21 cellular contexts compared by ENCODE assay signal in the genomic region with DNA sequence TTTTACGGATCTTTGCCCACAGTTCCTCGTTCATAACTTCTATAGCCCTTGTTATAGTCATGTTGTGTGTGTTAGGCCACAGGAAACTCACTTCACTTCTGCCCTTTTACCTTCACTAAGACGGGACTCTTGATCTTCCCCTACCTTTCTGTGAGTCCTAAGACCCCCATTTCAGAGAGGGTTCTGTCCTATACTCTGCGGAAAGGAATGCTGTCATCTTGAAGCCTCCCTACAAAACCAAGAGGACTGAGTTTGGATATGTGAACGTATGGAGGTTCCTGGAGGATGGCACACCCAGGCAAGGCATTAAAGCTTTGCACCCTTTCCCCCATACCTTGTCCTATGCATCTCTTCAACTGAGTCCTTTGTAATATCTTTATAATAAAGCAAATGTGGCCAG. TPM values are rescaled to one million over a fixed set of nuclear protein-coding genes. Genes with fewer than 3 reads are reported as not detected.
DNase-seq lines count a peak whose midpoint lies in the region; ATAC-seq, FAIRE-seq and TF ChIP-seq lines count a peak whose summit lies in the region.
"Had no signal": no experiment of that assay in that cellular context is flagged by ENCODE, and none has a peak within 500 bp of the region (broad histone marks: within the 10 kb centered on the region; RNA-seq: fewer than 3 reads in every experiment).

No MANE protein-coding gene starts in this region.

- H3K4me3 Mint-ChIP-seq in activated CD4-positive, alpha-beta T cell treated with anti-CD3 and anti-CD28 coated beads, Interleukin-2, amount 10 ng/mL, durations not matched to agents 24 days and 14 days = no peak overlapping the region
- H3K4me3 Mint-ChIP-seq: GM23338 had no signal

- no peak for TF ChIP-seq POLR2A in HepG2 (IDR thresholded peaks at IDR 0.05; ENCODE audit: insufficient read depth in 1 of 2, low read depth in 2 of 2, low read length in 2 of 2)

- H3K27ac ChIP-seq in PC-3 (ENCODE audit: low read length) (no peak overlapping the region), HepG2 (ENCODE audit: extremely low read length, insufficient read depth, low read length) (no peak overlapping the region), skeletal muscle tissue (ENCODE audit: low read depth, low read length) (peak overlapping the region; percentile 36)
- H3K27ac ChIP-seq: hepatocyte, Peyer's patch, tibial nerve, VCaP had no signal

- no peak for DNase-seq in activated CD4-positive, alpha-beta T cell treated with anti-CD3 and anti-CD28 coated beads, Interleukin-2, amount 10 ng/mL, durations not matched to agents 24 days and 14 days
- no peak for DNase-seq in activated CD4-positive, alpha-beta T cell treated with anti-CD3 and anti-CD28 coated beads, Interleukin-2, amount 50 U/mL, for 4 hours
- DNase-seq in PC-3 = peak; percentile 25
- DNase-seq in HepG2 (ENCODE audit: low spot score) = no peak
- DNase-seq in HTR-8/SVneo (ENCODE audit: insufficient read length, low spot score) = no peak
- DNase-seq in cerebellar nuclear complex (lab: John Stamatoyannopoulos, UW) = no peak
- DNase-seq: activated naive CD4-positive, alpha-beta T cell treated with anti-CD3 and anti-CD28 coated beads, Interleukin-2, amount 50 U/mL, for 16 hours; NCI-H1048; NCI-H526 treated with DMSO at 0.1 percent for 48 hours; Peyer's patch; stimulated activated CD4-positive, alpha-beta T cell treated with anti-CD3 and anti-CD28 coated beads, Interleukin-4, amount 100 ng/mL, for 24 hours; stimulated activated CD8-positive, alpha-beta memory T cell treated with anti-CD3 and anti-CD28 coated beads, Interleukin-4, amount 100 ng/mL, for 48 hours had no signal

- TF ChIP-seq EP300 in HepG2 (IDR thresholded peaks at IDR 0.05; ENCODE audit: low read depth in 2 of 2, low read length in 2 of 2) (no peak), HepG2 (CRISPR knock-in tag; IDR thresholded peaks at IDR 0.05; ENCODE audit: borderline replicate concordance) (no peak)

- peaks cover 27% of the 10 kb centered on the region for H3K79me2 ChIP-seq in PC-3 (ENCODE audit: low read length)
- peaks cover 18% of the 10 kb centered on the region for H3K79me2 ChIP-seq in HepG2 (ENCODE audit: insufficient read depth, low read length)

- peaks cover 27% of the 10 kb centered on the region for H4K20me1 ChIP-seq in PC-3 (ENCODE audit: low read length)
- H4K20me1 ChIP-seq in HepG2 (ENCODE audit: insufficient read depth, low read length) = peaks cover 21% of the 10 kb centered on the region

- CTCF ChIA-PET in PC-3 (lab: Charles Lee) (no interaction called here), HepG2 (lab: Yijun Ruan, JAX; ENCODE audit: low intra/inter-chr PET ratio, low total read pairs) (no interaction called here)

- peak overlapping the region; percentile 13 for H3K27ac Mint-ChIP-seq in activated CD4-positive, alpha-beta T cell treated with anti-CD3 and anti-CD28 coated beads, Interleukin-2, amount 10 ng/mL, durations not matched to agents 24 days and 14 days
- H3K27ac Mint-ChIP-seq: GM23338 had no signal

- no peaks in the 10 kb centered on the region for H3K9me3 Mint-ChIP-seq in activated CD4-positive, alpha-beta T cell treated with anti-CD3 and anti-CD28 coated beads, Interleukin-2, amount 10 ng/mL, durations not matched to agents 24 days and 14 days
- H3K9me3 Mint-ChIP-seq: GM23338 had no signal

- H3K9me3 ChIP-seq in PC-3 (ENCODE audit: low read length) (no peaks in the 10 kb centered on the region), HepG2 (ENCODE audit: low read length) (no peaks in the 10 kb centered on the region), skeletal muscle tissue (ENCODE audit: control insufficient read depth in 3 of 3, low read length in 3 of 3) (no peaks in the 10 kb centered on the region)
- H3K9me3 ChIP-seq: Peyer's patch had no signal

- peaks cover 7% of the 10 kb centered on the region for H3K27me3 Mint-ChIP-seq in activated CD4-positive, alpha-beta T cell treated with anti-CD3 and anti-CD28 coated beads, Interleukin-2, amount 10 ng/mL, durations not matched to agents 24 days and 14 days

- POLR2A ChIA-PET in PC-3 (lab: Charles Lee; ENCODE audit: unreplicated experiment) (interaction anchor here (0.6 kb wide), 1 partner anchor 103 kb away, joined by 3 read pairs; no protein-coding TSS in a partner anchor), HepG2 (lab: Yijun Ruan, JAX) (interaction anchor here (0.6 to 1.7 kb wide), 4 partner anchors 54 to 66 kb away, joined by 3 to 10 read pairs (median 3); no protein-coding TSS in a partner anchor)

- in situ Hi-C loops in HepG2 (cut with HindIII; ENCODE audit: extremely low pct_ligation_motif_present, low pct_unique_long_range_greater_than_20kb) = loop anchor here (5.0 kb wide), 1 partner anchor 33 kb away; a partner anchor contains a TSS

- 87% methylated on average over 5 of the region's 5 CpGs for WGBS in HepG2 (ENCODE audit: low lambda C conversion rate)

- H3F3A ChIP-seq in PC-3 (ENCODE audit: low read length, unreplicated experiment) = peaks cover 11% of the 10 kb centered on the region

- H3K4me2 ChIP-seq in PC-3 (ENCODE audit: low read length) (no peak overlapping the region), HepG2 (ENCODE audit: low read depth, low read length) (no peak overlapping the region)
- H3K4me2 ChIP-seq: GM23338 had no signal

- H2AFZ ChIP-seq in PC-3 (ENCODE audit: low read length) (no peak overlapping the region), HepG2 (ENCODE audit: low read length) (no peak overlapping the region)
- H2AFZ ChIP-seq: GM23338, hepatocyte had no signal

- H3K36me3 ChIP-seq in PC-3 (ENCODE audit: low read depth, low read length) (peaks cover 14% of the 10 kb centered on the region), HepG2 (replicated peaks in 1 of 2; ENCODE audit: control insufficient read depth in 1 of 2, insufficient read depth in 2 of 2, low read length in 2 of 2) (peaks cover 7 to 11% of the 10 kb centered on the region in 2 experiments; a peak in 3 of 5 replicates), skeletal muscle tissue (ENCODE audit: control insufficient read depth in 3 of 3, insufficient read depth in 3 of 3, low read length in 3 of 3) (peaks cover 9 to 14% (median 11%) of the 10 kb centered on the region in 3 donors)

- H3K36me3 Mint-ChIP-seq in activated CD4-positive, alpha-beta T cell treated with anti-CD3 and anti-CD28 coated beads, Interleukin-2, amount 10 ng/mL, durations not matched to agents 24 days and 14 days (ENCODE audit: low read depth) = peaks cover 37% of the 10 kb centered on the region

- H3K4me1 ChIP-seq in PC-3 (ENCODE audit: insufficient read depth, low read length) (peaks cover 16% of the 10 kb centered on the region), HepG2 (ENCODE audit: insufficient read depth, low read length) (peaks cover 53% of the 10 kb centered on the region), skeletal muscle tissue (ENCODE audit: control insufficient read depth in 3 of 3, insufficient read depth in 3 of 3, low read length in 3 of 3) (peaks cover 25 to 40% (median 29%) of the 10 kb centered on the region in 3 donors)

- intact Hi-C loops in activated CD4-positive, alpha-beta T cell treated with anti-CD3 and anti-CD28 coated beads, Interleukin-2, amount 10 ng/mL, durations not matched to agents 24 days and 14 days (cut with micrococcal nuclease) = loop anchor here (5.0 to 10.0 kb wide), 2 partner anchors 153 to 170 kb away; a partner anchor contains a TSS
- intact Hi-C loops in PC-3 (cut with micrococcal nuclease) (no loop called here), HepG2 (cut with micrococcal nuclease; ENCODE audit: unreplicated experiment) (no loop called here)

- peaks cover 43% of the 10 kb centered on the region for H3K4me1 Mint-ChIP-seq in activated CD4-positive, alpha-beta T cell treated with anti-CD3 and anti-CD28 coated beads, Interleukin-2, amount 10 ng/mL, durations not matched to agents 24 days and 14 days

- H3K4me3 ChIP-seq in PC-3 (ENCODE audit: low read length) (no peak overlapping the region), HepG2 (replicated peaks in 1 of 3; ENCODE audit: insufficient read depth in 1 of 3, low read depth in 2 of 3, low read length in 3 of 3) (no peak overlapping the region), skeletal muscle tissue (ENCODE audit: low read length in 3 of 3) (peak overlapping the region in 1 of 3 donors; percentile 12)
- H3K4me3 ChIP-seq: GM23338, hepatocyte, Peyer's patch, skin epidermis, tibial nerve had no signal

- no TSS peak for BruUV-seq in PC-3 (replicated peaks; lab: Mats Ljungman, UMichigan)
- no TSS peak for BruUV-seq in HepG2 (replicated peaks; lab: Mats Ljungman, UMichigan)

- FAIRE-seq in HepG2 (lab: Jason Lieb, UNC) (no peak), HTR-8/SVneo (lab: Jason Lieb, UNC) (no peak)
- FAIRE-seq: bronchial epithelial cell, kidney had no signal

- no peaks in the 10 kb centered on the region for H3K9me2 ChIP-seq in PC-3 (replicated peaks; ENCODE audit: low read length)

- no peak for TF ChIP-seq RAD21 in HepG2 (CRISPR knock-in tag; IDR thresholded peaks at IDR 0.05)

- ATAC-seq in PC-3 (no peak), HepG2 (no peak), GM21723 (IDR thresholded peaks at IDR 0.05; ENCODE audit: unreplicated experiment) (no peak)
- ATAC-seq: GM23338 had no signal

- H3K9ac ChIP-seq in PC-3 (ENCODE audit: low read length) = no peak overlapping the region
- H3K9ac ChIP-seq in HepG2 (ENCODE audit: insufficient read depth, low read depth, low read length) = no peak overlapping the region
- no peak overlapping the region for H3K9ac ChIP-seq in skeletal muscle tissue (ENCODE audit: low read depth in 1 of 3, low read length in 3 of 3)

- no peak for TF ChIP-seq CTCF in PC-3 (conservative IDR thresholded peaks at IDR 0.05; ENCODE audit: low read depth, low read length)
- TF ChIP-seq CTCF in HepG2 (CRISPR knock-in tag; IDR thresholded peaks at IDR 0.05) = no peak

- no peaks in the 10 kb centered on the region for H3K27me3 ChIP-seq in PC-3 (ENCODE audit: low read length)
- no peaks in the 10 kb centered on the region; a peak in 1 of 5 replicates for H3K27me3 ChIP-seq in HepG2 (ENCODE audit: control insufficient read depth in 1 of 2, insufficient read depth in 2 of 2, low read length in 2 of 2)
- H3K27me3 ChIP-seq in skeletal muscle tissue (ENCODE audit: control insufficient read depth in 3 of 3, insufficient read depth in 3 of 3, low read length in 3 of 3) = no peaks in the 10 kb centered on the region
- H3K27me3 ChIP-seq: hepatocyte, Peyer's patch had no signal

RNA-seq across cellular contexts. Expression of a gene that starts 3.7 kb away (rescaled TPM):
- total RNA-seq in activated CD4-positive, alpha-beta T cell treated with anti-CD3 and anti-CD28 coated beads, Interleukin-2, amount 10 ng/mL, durations not matched to agents 24 days and 14 days = 1,973 and 2,004 TPM in 2 replicates
- 2,112 and 2,970 TPM in 2 replicates for total RNA-seq in PC-3 (2014; rRNA removed)
- 2,066 and 2,598 TPM in 2 replicates for total RNA-seq in HepG2 (2016; rRNA removed; fragmentation: Illumina TruSeq; extraction: Trizol)
- 1,884 and 2,042 TPM in 2 replicates for total RNA-seq in HepG2 (2016; cell fraction: cytosol; rRNA removed; fragmentation: Illumina TruSeq; extraction: Trizol; ENCODE audit: low read depth)
- 2,199 and 2,677 TPM in 2 replicates for total RNA-seq in HepG2 (2016; cell fraction: insoluble cytoplasmic fraction; rRNA removed; fragmentation: Illumina TruSeq; extraction: Trizol)
- total RNA-seq in HepG2 (2016; cell fraction: membrane; rRNA removed; fragmentation: Illumina TruSeq; extraction: Trizol) = 1,573 and 1,587 TPM in 2 replicates
- total RNA-seq in HepG2 (2016; cell fraction: nucleus; rRNA removed; fragmentation: Illumina TruSeq; extraction: Trizol) = 582 and 612 TPM in 2 replicates
- 1,130 and 1,263 TPM in 2 replicates for polyA plus RNA-seq in HepG2 (2011; rRNA removed)
- 1,588 and 1,623 TPM in 2 replicates for polyA plus RNA-seq in HepG2 (2011; cell fraction: cytosol; rRNA removed)
- polyA plus RNA-seq in HepG2 (2011; cell fraction: nucleus; rRNA removed) = 397 and 543 TPM in 2 replicates
- polyA plus RNA-seq in HepG2 (2012) = 1,977 and 2,062 TPM in 2 replicates
- 1,937 and 2,024 TPM in 2 replicates for polyA plus RNA-seq in HepG2 (2016; cell fraction: cytosol; fragmentation: Illumina TruSeq; extraction: Trizol; ENCODE audit: low read depth)
- 1,705 and 1,710 TPM in 2 replicates for polyA plus RNA-seq in HepG2 (2016; cell fraction: insoluble cytoplasmic fraction; fragmentation: Illumina TruSeq; extraction: Trizol; ENCODE audit: low read depth)
- polyA plus RNA-seq in HepG2 (2016; cell fraction: membrane; fragmentation: Illumina TruSeq; extraction: Trizol; ENCODE audit: low read depth) = 1,088 and 1,107 TPM in 2 replicates
- 679 and 692 TPM in 2 replicates for polyA plus RNA-seq in HepG2 (2016; cell fraction: nucleus; fragmentation: Illumina TruSeq; extraction: Trizol; ENCODE audit: insufficient read depth, low read depth)
- 1,440 and 2,606 TPM in 2 replicates for polyA minus RNA-seq in HepG2 (2011; rRNA and poly(A)+ RNA removed; ENCODE audit: low replicate concordance)
- 681 and 793 TPM in 2 replicates for polyA minus RNA-seq in HepG2 (2011; cell fraction: cytosol; rRNA and poly(A)+ RNA removed)
- polyA minus RNA-seq in HepG2 (2011; cell fraction: nucleus; rRNA and poly(A)+ RNA removed) = 194 and 303 TPM in 2 replicates
- 2,617 TPM for total RNA-seq in skeletal muscle tissue

RNA-seq across cellular contexts. Expression of a gene that starts 30.8 kb away (rescaled TPM):
- 29.6 and 38.7 TPM in 2 replicates for total RNA-seq in activated CD4-positive, alpha-beta T cell treated with anti-CD3 and anti-CD28 coated beads, Interleukin-2, amount 10 ng/mL, durations not matched to agents 24 days and 14 days
- total RNA-seq in PC-3 (2014; rRNA removed) (0.69 and 1.9 TPM in 2 replicates), HepG2 (2016; rRNA removed; fragmentation: Illumina TruSeq; extraction: Trizol) (7.3 and 13.6 TPM in 2 replicates), skeletal muscle tissue (8.4 TPM)
- 3.5 and 3.8 TPM in 2 replicates for total RNA-seq in HepG2 (2016; cell fraction: cytosol; rRNA removed; fragmentation: Illumina TruSeq; extraction: Trizol; ENCODE audit: low read depth)
- 6.3 and 14.4 TPM in 2 replicates for total RNA-seq in HepG2 (2016; cell fraction: insoluble cytoplasmic fraction; rRNA removed; fragmentation: Illumina TruSeq; extraction: Trizol)
- total RNA-seq in HepG2 (2016; cell fraction: membrane; rRNA removed; fragmentation: Illumina TruSeq; extraction: Trizol) = 3.2 and 4.6 TPM in 2 replicates
- 9.6 and 14.3 TPM in 2 replicates for total RNA-seq in HepG2 (2016; cell fraction: nucleus; rRNA removed; fragmentation: Illumina TruSeq; extraction: Trizol)
- 21.3 and 37.6 TPM in 2 replicates for polyA plus RNA-seq in HepG2 (2011; rRNA removed)
- 20.1 and 21.2 TPM in 2 replicates for polyA plus RNA-seq in HepG2 (2011; cell fraction: cytosol; rRNA removed)
- polyA plus RNA-seq in HepG2 (2011; cell fraction: nucleus; rRNA removed) = 40.8 and 61.1 TPM in 2 replicates
- polyA plus RNA-seq in HepG2 (2012) = 26.6 and 37.4 TPM in 2 replicates
- polyA plus RNA-seq in HepG2 (2016; cell fraction: cytosol; fragmentation: Illumina TruSeq; extraction: Trizol; ENCODE audit: low read depth) = 2.0 and 2.3 TPM in 2 replicates
- polyA plus RNA-seq in HepG2 (2016; cell fraction: insoluble cytoplasmic fraction; fragmentation: Illumina TruSeq; extraction: Trizol; ENCODE audit: low read depth) = 3.6 and 5.9 TPM in 2 replicates
- 2.2 and 2.8 TPM in 2 replicates for polyA plus RNA-seq in HepG2 (2016; cell fraction: membrane; fragmentation: Illumina TruSeq; extraction: Trizol; ENCODE audit: low read depth)
- polyA plus RNA-seq in HepG2 (2016; cell fraction: nucleus; fragmentation: Illumina TruSeq; extraction: Trizol; ENCODE audit: insufficient read depth, low read depth) = 14.9 and 19.2 TPM in 2 replicates
- polyA minus RNA-seq in HepG2 (2011; rRNA and poly(A)+ RNA removed; ENCODE audit: low replicate concordance) = 1.4 and 45.5 TPM in 2 replicates
- polyA minus RNA-seq in HepG2 (2011; cell fraction: cytosol; rRNA and poly(A)+ RNA removed) = 24.7 and 31.6 TPM in 2 replicates
- polyA minus RNA-seq in HepG2 (2011; cell fraction: nucleus; rRNA and poly(A)+ RNA removed) = 11.8 and 18.9 TPM in 2 replicates

RNA-seq across cellular contexts. Expression of a gene that starts 31.3 kb away (rescaled TPM):
- 52.8 and 53.0 TPM in 2 replicates for total RNA-seq in activated CD4-positive, alpha-beta T cell treated with anti-CD3 and anti-CD28 coated beads, Interleukin-2, amount 10 ng/mL, durations not matched to agents 24 days and 14 days
- total RNA-seq in PC-3 (2014; rRNA removed) = not detected in 2 replicates
- 216 and 292 TPM in 2 replicates for total RNA-seq in HepG2 (2016; rRNA removed; fragmentation: Illumina TruSeq; extraction: Trizol)
- 661 and 704 TPM in 2 replicates for total RNA-seq in HepG2 (2016; cell fraction: cytosol; rRNA removed; fragmentation: Illumina TruSeq; extraction: Trizol; ENCODE audit: low read depth)
- total RNA-seq in HepG2 (2016; cell fraction: insoluble cytoplasmic fraction; rRNA removed; fragmentation: Illumina TruSeq; extraction: Trizol) = 238 and 290 TPM in 2 replicates
- 633 and 641 TPM in 2 replicates for total RNA-seq in HepG2 (2016; cell fraction: membrane; rRNA removed; fragmentation: Illumina TruSeq; extraction: Trizol)
- total RNA-seq in HepG2 (2016; cell fraction: nucleus; rRNA removed; fragmentation: Illumina TruSeq; extraction: Trizol) = 133 and 151 TPM in 2 replicates
- polyA plus RNA-seq in HepG2 (2011; rRNA removed) = 159 and 193 TPM in 2 replicates
- 149 and 152 TPM in 2 replicates for polyA plus RNA-seq in HepG2 (2011; cell fraction: cytosol; rRNA removed)
- polyA plus RNA-seq in HepG2 (2011; cell fraction: nucleus; rRNA removed) = 166 and 206 TPM in 2 replicates
- polyA plus RNA-seq in HepG2 (2012) = 145 and 146 TPM in 2 replicates
- polyA plus RNA-seq in HepG2 (2016; cell fraction: cytosol; fragmentation: Illumina TruSeq; extraction: Trizol; ENCODE audit: low read depth) = 677 and 732 TPM in 2 replicates
- polyA plus RNA-seq in HepG2 (2016; cell fraction: insoluble cytoplasmic fraction; fragmentation: Illumina TruSeq; extraction: Trizol; ENCODE audit: low read depth) = 223 and 226 TPM in 2 replicates
- polyA plus RNA-seq in HepG2 (2016; cell fraction: membrane; fragmentation: Illumina TruSeq; extraction: Trizol; ENCODE audit: low read depth) = 572 and 580 TPM in 2 replicates
- 273 and 282 TPM in 2 replicates for polyA plus RNA-seq in HepG2 (2016; cell fraction: nucleus; fragmentation: Illumina TruSeq; extraction: Trizol; ENCODE audit: insufficient read depth, low read depth)
- polyA minus RNA-seq in HepG2 (2011; rRNA and poly(A)+ RNA removed; ENCODE audit: low replicate concordance) = 85.8 and 95.1 TPM in 2 replicates
- 30.3 and 32.7 TPM in 2 replicates for polyA minus RNA-seq in HepG2 (2011; cell fraction: cytosol; rRNA and poly(A)+ RNA removed)
- polyA minus RNA-seq in HepG2 (2011; cell fraction: nucleus; rRNA and poly(A)+ RNA removed) = 68.9 and 72.5 TPM in 2 replicates
- total RNA-seq in skeletal muscle tissue = 29.7 TPM

Comparison
In these comparisons a context has a peak if more than half of its experiments do, and no peak if none do; other contexts are left out.
1. RNA of a gene that starts 31.3 kb away (total RNA-seq): 133 to 704 TPM in HepG2, 52.8 to 53.0 TPM in activated CD4-positive, alpha-beta T cell treated with anti-CD3 and anti-CD28 coated beads, Interleukin-2, amount 10 ng/mL, durations not matched to agents 24 days and 14 days and 29.7 TPM in skeletal muscle tissue (single experiment); not detected in PC-3; every median in the first group is over 10 times any median in the second.